In the genomic region with DNA sequence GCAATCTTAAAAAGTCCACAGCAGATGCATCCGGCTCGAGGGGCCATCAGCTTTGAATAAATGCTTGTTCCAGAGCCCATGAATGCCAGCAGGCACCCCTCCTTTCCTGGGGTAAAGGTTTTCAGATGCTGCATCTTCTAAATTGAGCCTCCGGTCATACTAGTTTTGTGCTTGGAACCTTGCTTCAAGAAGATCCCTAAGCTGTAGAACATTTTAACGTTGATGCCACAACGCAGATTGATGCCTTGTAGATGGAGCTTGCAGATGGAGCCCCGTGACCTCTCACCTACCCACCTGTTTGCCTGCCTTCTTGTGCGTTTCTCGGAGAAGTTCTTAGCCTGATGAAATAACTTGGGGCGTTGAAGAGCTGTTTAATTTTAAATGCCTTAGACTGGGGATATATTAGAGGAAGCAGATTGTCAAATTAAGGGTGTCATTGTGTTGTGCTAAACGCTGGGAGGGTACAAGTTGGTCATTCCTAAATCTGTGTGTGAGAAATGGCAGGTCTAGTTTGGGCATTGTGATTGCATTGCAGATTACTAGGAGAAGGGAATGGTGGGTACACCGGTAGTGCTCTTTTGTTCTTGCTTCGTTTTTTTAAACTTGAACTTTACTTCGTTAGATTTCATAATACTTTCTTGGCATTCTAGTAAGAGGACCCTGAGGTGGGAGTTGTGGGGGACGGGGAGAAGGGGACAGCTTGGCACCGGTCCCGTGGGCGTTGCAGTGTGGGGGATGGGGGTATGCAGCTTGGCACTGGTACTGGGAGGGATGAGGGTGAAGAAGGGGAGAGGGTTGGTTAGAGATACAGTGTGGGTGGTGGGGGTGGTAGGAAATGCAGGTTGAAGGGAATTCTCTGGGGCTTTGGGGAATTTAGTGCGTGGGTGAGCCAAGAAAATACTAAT, we compare ENCODE assay signal across 1 cellular context.
TF ChIP-seq lines count a peak whose summit lies in the region.

No MANE protein-coding gene starts in this region.

TF ChIP-seq in K562, 482 proteins besides CTCF, POLR2A, EP300 and RAD21 (continued from another document and continues in another):
- TF ChIP-seq ZNF699 (CRISPR knock-in tag; IDR thresholded peaks at IDR 0.05; ENCODE audit: insufficient replicate concordance) (no peak), ZNF766 (CRISPR knock-in tag; conservative IDR thresholded peaks at IDR 0.05) (no peak), SMAD3 (CRISPR knock-in tag; conservative IDR thresholded peaks at IDR 0.05) (peak; percentile 28; the same call in 1 of the 2 replicates), SETDB1 (IDR thresholded peaks at IDR 0.05; ENCODE audit: low read length) (no peak), ESRRA (IDR thresholded peaks at IDR 0.05; ENCODE audit: borderline replicate concordance, low read depth) (no peak), ZC3H8 (IDR thresholded peaks at IDR 0.05) (no peak), ZNF212 (CRISPR knock-in tag; IDR thresholded peaks at IDR 0.05) (no peak), PHF8 (IDR thresholded peaks at IDR 0.05; ENCODE audit: borderline replicate concordance, low read length) (peak; percentile 9; the same call in 1 of the 2 replicates), NR2C1 (IDR thresholded peaks at IDR 0.05) (no peak), NR2C1 (tag; IDR thresholded peaks at IDR 0.05) (peak; percentile 9; the same call in 1 of the 2 replicates), SRSF7 (optimal IDR thresholded peaks at IDR 0.05; ENCODE audit: low read depth, low read length) (no peak), CREM (IDR thresholded peaks at IDR 0.05; ENCODE audit: low read depth) (0 out of 2 replicates have a peak, but pooled peaks have one; percentile 4), CBX2 (IDR thresholded peaks at IDR 0.05; ENCODE audit: insufficient read depth, low read length, poor library complexity, severe bottlenecking) (no peak), PYGO2 (tag; IDR thresholded peaks at IDR 0.05) (no peak), ETV1 (tag; conservative IDR thresholded peaks at IDR 0.05; ENCODE audit: low read depth) (no peak), E2F3 (CRISPR knock-in tag; IDR thresholded peaks at IDR 0.05) (no peak), HMGN3 (IDR thresholded peaks at IDR 0.05; ENCODE audit: borderline replicate concordance, extremely low read depth, insufficient read length, low read depth, low read length) (no peak), RBM34 (IDR thresholded peaks at IDR 0.05; ENCODE audit: borderline replicate concordance, insufficient read depth, low read length) (no peak), ZNF408 (CRISPR knock-in tag; IDR thresholded peaks at IDR 0.05; ENCODE audit: low read depth) (no peak), MTF1 (CRISPR knock-in tag; IDR thresholded peaks at IDR 0.05; ENCODE audit: borderline replicate concordance) (no peak), CHD2 (IDR thresholded peaks at IDR 0.05; ENCODE audit: low read depth, low read length) (peak; percentile 19; the same call in 1 of the 2 replicates), KAT2B (IDR thresholded peaks at IDR 0.05; ENCODE audit: low read depth, low read length) (no peak), NR3C1 (CRISPR knock-in tag; IDR thresholded peaks at IDR 0.05) (no peak), TAL1 (IDR thresholded peaks at IDR 0.05) (no peak), MCM5 (IDR thresholded peaks at IDR 0.05; ENCODE audit: low read depth) (no peak), ZNF12 (CRISPR knock-in tag; IDR thresholded peaks at IDR 0.05) (no peak)
- TF ChIP-seq, protein P1, sequence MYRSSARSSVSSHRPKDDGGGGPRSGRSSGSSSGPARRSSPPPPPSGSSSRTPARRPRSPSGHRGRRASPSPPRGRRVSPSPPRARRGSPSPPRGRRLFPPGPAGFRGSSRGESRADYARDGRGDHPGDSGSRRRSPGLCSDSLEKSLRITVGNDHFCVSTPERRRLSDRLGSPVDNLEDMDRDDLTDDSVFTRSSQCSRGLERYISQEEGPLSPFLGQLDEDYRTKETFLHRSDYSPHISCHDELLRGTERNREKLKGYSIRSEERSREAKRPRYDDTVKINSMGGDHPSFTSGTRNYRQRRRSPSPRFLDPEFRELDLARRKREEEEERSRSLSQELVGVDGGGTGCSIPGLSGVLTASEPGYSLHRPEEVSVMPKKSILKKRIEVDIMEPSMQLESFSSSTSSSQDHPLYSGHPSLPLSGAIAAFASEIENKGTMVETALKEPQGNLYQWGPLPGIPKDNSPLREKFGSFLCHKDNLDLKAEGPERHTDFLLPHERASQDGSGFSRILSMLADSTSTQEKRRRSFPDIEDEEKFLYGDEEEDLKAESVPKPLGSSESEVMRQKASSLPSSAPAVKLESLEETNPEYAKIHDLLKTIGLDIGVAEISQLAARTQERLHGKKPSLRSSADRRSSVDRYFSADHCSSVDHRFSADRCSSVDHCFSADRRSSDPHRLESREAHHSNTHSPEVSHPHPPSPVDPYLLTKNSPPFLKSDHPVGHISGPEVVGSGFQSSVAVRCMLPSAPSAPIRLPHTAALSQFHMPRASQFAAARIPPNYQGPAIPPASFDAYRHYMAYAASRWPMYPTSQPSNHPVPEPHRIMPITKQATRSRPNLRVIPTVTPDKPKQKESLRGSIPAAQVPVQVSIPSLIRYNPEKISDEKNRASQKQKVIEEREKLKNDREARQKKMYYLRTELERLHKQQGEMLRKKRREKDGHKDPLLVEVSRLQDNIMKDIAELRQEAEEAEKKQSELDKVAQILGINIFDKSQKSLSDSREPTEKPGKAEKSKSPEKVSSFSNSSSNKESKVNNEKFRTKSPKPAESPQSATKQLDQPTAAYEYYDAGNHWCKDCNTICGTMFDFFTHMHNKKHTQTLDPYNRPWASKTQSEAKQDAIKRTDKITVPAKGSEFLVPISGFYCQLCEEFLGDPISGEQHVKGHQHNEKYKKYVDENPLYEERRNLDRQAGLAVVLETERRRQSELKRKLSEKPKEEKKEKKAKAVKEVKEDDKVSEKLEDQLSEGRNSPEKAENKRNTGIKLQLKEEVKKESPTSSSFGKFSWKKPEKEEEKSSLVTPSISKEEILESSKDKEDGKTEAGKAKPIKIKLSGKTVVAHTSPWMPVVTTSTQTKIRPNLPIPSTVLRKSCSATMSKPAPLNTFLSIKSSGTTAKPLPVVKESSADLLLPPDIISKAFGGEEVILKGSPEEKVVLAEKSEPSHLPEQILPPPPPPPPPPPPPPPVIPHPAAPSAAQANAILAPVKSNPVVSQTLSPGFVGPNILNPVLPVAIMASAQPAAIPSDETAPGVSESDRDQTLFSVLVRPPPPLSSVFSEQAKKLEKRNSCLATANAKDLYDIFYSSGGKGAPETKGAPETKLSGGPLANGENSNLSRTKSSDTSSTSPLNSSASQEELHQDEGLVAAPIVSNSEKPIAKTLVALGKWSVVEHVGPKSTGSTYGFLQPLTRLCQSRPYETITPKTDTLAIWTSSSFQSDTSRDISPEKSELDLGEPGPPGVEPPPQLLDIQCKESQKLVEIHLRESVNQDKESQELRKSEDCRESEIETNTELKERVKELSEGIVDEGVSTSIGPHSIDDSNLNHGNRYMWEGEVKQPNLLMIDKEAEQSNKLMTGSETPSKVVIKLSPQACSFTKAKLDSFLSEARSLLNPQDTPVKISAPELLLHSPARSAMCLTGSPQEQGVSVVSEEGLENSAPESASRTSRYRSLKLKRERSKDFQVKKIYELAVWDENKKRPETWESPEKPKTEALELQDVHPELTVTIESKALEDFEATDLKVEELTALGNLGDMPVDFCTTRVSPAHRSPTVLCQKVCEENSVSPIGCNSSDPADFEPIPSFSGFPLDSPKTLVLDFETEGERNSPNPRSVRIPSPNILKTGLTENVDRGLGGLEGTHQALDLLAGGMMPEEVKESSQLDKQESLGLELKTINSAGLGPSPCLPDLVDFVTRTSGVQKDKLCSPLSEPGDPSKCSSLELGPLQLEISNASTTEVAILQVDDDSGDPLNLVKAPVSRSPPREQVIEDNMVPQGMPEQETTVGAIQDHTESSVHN (IDR thresholded peaks at IDR 0.05; ENCODE audit: borderline replicate concordance in 1 of 2, low read depth in 1 of 2) = no peak
- TF ChIP-seq, protein P2, sequence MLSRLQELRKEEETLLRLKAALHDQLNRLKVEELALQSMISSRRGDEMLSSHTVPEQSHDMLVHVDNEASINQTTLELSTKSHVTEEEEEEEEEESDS (CRISPR knock-in tag; IDR thresholded peaks at IDR 0.05) = no peak
- TF ChIP-seq, protein P3, sequence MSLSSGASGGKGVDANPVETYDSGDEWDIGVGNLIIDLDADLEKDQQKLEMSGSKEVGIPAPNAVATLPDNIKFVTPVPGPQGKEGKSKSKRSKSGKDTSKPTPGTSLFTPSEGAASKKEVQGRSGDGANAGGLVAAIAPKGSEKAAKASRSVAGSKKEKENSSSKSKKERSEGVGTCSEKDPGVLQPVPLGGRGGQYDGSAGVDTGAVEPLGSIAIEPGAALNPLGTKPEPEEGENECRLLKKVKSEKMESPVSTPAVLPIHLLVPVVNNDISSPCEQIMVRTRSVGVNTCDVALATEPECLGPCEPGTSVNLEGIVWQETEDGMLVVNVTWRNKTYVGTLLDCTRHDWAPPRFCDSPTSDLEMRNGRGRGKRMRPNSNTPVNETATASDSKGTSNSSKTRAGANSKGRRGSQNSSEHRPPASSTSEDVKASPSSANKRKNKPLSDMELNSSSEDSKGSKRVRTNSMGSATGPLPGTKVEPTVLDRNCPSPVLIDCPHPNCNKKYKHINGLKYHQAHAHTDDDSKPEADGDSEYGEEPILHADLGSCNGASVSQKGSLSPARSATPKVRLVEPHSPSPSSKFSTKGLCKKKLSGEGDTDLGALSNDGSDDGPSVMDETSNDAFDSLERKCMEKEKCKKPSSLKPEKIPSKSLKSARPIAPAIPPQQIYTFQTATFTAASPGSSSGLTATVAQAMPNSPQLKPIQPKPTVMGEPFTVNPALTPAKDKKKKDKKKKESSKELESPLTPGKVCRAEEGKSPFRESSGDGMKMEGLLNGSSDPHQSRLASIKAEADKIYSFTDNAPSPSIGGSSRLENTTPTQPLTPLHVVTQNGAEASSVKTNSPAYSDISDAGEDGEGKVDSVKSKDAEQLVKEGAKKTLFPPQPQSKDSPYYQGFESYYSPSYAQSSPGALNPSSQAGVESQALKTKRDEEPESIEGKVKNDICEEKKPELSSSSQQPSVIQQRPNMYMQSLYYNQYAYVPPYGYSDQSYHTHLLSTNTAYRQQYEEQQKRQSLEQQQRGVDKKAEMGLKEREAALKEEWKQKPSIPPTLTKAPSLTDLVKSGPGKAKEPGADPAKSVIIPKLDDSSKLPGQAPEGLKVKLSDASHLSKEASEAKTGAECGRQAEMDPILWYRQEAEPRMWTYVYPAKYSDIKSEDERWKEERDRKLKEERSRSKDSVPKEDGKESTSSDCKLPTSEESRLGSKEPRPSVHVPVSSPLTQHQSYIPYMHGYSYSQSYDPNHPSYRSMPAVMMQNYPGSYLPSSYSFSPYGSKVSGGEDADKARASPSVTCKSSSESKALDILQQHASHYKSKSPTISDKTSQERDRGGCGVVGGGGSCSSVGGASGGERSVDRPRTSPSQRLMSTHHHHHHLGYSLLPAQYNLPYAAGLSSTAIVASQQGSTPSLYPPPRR (CRISPR knock-in tag; IDR thresholded peaks at IDR 0.05; ENCODE audit: borderline replicate concordance) = no peak
- TF ChIP-seq, protein P4, sequence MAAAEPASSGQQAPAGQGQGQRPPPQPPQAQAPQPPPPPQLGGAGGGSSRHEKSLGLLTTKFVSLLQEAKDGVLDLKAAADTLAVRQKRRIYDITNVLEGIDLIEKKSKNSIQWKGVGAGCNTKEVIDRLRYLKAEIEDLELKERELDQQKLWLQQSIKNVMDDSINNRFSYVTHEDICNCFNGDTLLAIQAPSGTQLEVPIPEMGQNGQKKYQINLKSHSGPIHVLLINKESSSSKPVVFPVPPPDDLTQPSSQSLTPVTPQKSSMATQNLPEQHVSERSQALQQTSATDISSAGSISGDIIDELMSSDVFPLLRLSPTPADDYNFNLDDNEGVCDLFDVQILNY (CRISPR knock-in tag; IDR thresholded peaks at IDR 0.05) = peak; percentile 35; the same call in 1 of the 2 replicates
- TF ChIP-seq, protein P5, sequence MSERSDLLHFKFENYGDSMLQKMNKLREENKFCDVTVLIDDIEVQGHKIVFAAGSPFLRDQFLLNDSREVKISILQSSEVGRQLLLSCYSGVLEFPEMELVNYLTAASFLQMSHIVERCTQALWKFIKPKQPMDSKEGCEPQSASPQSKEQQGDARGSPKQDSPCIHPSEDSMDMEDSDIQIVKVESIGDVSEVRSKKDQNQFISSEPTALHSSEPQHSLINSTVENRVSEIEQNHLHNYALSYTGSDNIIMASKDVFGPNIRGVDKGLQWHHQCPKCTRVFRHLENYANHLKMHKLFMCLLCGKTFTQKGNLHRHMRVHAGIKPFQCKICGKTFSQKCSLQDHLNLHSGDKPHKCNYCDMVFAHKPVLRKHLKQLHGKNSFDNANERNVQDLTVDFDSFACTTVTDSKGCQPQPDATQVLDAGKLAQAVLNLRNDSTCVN (CRISPR knock-in tag; IDR thresholded peaks at IDR 0.05) = peak; percentile 97; the same call in 1 of the 2 replicates
- TF ChIP-seq, protein P6, sequence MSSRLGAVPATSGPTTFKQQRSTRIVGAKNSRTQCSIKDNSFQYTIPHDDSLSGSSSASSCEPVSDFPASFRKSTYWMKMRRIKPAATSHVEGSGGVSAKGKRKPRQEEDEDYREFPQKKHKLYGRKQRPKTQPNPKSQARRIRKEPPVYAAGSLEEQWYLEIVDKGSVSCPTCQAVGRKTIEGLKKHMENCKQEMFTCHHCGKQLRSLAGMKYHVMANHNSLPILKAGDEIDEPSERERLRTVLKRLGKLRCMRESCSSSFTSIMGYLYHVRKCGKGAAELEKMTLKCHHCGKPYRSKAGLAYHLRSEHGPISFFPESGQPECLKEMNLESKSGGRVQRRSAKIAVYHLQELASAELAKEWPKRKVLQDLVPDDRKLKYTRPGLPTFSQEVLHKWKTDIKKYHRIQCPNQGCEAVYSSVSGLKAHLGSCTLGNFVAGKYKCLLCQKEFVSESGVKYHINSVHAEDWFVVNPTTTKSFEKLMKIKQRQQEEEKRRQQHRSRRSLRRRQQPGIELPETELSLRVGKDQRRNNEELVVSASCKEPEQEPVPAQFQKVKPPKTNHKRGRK (tag; IDR thresholded peaks at IDR 0.05) = no peak
- TF ChIP-seq, protein P7, sequence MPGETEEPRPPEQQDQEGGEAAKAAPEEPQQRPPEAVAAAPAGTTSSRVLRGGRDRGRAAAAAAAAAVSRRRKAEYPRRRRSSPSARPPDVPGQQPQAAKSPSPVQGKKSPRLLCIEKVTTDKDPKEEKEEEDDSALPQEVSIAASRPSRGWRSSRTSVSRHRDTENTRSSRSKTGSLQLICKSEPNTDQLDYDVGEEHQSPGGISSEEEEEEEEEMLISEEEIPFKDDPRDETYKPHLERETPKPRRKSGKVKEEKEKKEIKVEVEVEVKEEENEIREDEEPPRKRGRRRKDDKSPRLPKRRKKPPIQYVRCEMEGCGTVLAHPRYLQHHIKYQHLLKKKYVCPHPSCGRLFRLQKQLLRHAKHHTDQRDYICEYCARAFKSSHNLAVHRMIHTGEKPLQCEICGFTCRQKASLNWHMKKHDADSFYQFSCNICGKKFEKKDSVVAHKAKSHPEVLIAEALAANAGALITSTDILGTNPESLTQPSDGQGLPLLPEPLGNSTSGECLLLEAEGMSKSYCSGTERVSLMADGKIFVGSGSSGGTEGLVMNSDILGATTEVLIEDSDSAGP (CRISPR knock-in tag; IDR thresholded peaks at IDR 0.05) = no peak
- TF ChIP-seq, protein P8, sequence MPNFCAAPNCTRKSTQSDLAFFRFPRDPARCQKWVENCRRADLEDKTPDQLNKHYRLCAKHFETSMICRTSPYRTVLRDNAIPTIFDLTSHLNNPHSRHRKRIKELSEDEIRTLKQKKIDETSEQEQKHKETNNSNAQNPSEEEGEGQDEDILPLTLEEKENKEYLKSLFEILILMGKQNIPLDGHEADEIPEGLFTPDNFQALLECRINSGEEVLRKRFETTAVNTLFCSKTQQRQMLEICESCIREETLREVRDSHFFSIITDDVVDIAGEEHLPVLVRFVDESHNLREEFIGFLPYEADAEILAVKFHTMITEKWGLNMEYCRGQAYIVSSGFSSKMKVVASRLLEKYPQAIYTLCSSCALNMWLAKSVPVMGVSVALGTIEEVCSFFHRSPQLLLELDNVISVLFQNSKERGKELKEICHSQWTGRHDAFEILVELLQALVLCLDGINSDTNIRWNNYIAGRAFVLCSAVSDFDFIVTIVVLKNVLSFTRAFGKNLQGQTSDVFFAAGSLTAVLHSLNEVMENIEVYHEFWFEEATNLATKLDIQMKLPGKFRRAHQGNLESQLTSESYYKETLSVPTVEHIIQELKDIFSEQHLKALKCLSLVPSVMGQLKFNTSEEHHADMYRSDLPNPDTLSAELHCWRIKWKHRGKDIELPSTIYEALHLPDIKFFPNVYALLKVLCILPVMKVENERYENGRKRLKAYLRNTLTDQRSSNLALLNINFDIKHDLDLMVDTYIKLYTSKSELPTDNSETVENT (CRISPR knock-in tag; IDR thresholded peaks at IDR 0.05) = no peak
